In the genomic region with DNA sequence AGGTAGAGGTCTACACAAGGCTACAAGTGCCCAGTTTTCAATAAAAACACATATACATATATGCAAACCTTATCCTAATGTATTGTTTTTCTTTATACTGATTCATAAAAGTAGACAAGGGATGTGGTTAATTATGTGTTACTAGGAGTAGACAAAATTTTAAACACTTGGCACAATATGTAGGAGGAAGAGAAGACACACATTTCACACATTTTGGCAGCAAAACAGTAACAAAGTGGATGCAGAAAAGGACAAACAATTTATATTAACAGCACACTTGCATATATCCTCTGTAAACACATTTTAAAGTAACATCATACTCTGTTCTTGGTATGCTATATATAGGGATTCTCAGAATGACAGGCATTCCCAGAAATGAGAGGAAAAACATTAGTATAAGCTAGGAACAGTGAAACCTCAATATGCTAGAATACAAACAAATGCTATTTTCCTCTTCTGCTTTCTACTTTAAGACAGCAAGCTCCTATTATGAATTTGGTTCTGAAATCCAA, we compare ENCODE assay signal across 25 cellular contexts.
DNase-seq lines count a peak whose midpoint lies in the region; ATAC-seq and TF ChIP-seq lines count a peak whose summit lies in the region.
"Had no signal": no experiment of that assay in that cellular context is flagged by ENCODE, and none has a peak within 500 bp of the region (broad histone marks: within the 10 kb centered on the region; RNA-seq: fewer than 3 reads in every experiment).

No MANE protein-coding gene starts in this region.

- TF ChIP-seq CTCF in body of pancreas (IDR thresholded peaks at IDR 0.05), result no peak
- TF ChIP-seq CTCF in nephron (IDR thresholded peaks at IDR 0.05; ENCODE audit: unreplicated experiment in 3 of 3), result no peak

- H3K27ac Mint-ChIP-seq in activated CD4-positive, alpha-beta T cell treated with anti-CD3 and anti-CD28 coated beads, Interleukin-2, amount 10 ng/mL, durations not matched to agents 7 days and 5 days, result peak overlapping the region; percentile 64
- H3K27ac Mint-ChIP-seq in T-cell, result peak overlapping the region; percentile 75 to 82
- H3K27ac Mint-ChIP-seq in nephron, result peak overlapping the region; percentile 22 to 69 (median 58)
- H3K27ac Mint-ChIP-seq: stimulated activated memory B cell treated with anti-CD40 and anti-IgM and Interleukin-4, amounts not matched to agents 10 μg/mL and 1 μg/mL and 100 μg/mL, for 72 hours had no signal

- no peaks in the 10 kb centered on the region for H3K9me3 ChIP-seq in body of pancreas
- H3K9me3 ChIP-seq: adrenal gland, BLaER1, sigmoid colon, thyroid gland had no signal

- CTCF ChIA-PET in activated CD4-positive, alpha-beta T cell treated with anti-CD3 and anti-CD28 coated beads, Interleukin-2, amount 10 ng/mL, durations not matched to agents 7 days and 5 days (lab: Charles Lee), result interaction anchor here (0.7 kb wide), 1 partner anchor 18 kb away, joined by 3 read pairs; no protein-coding TSS in a partner anchor
- CTCF ChIA-PET in T-cell (lab: Charles Lee), result interaction anchor here in 1 of 2 donors (0.9 kb wide), 1 partner anchor 62 kb away, joined by 3 read pairs; no protein-coding TSS in a partner anchor

- H3K27ac ChIP-seq in body of pancreas, result peak overlapping the region; percentile 27 to 67 (median 56)
- H3K27ac ChIP-seq: adrenal gland, BLaER1, epithelial cell of prostate, parathyroid adenoma, sigmoid colon, thyroid gland had no signal

- intact Hi-C loops in body of pancreas (cut with DNase I), result no loop called here

- no peak for TF ChIP-seq POLR2A in body of pancreas (IDR thresholded peaks at IDR 0.05)

- H3K27me3 Mint-ChIP-seq in activated CD4-positive, alpha-beta T cell treated with anti-CD3 and anti-CD28 coated beads, Interleukin-2, amount 10 ng/mL, durations not matched to agents 7 days and 5 days, result no peaks in the 10 kb centered on the region
- H3K27me3 Mint-ChIP-seq in T-cell, result no peaks in the 10 kb centered on the region
- no peaks in the 10 kb centered on the region for H3K27me3 Mint-ChIP-seq in nephron (ENCODE audit: low read depth)
- H3K27me3 Mint-ChIP-seq: stimulated activated memory B cell treated with anti-CD40 and anti-IgM and Interleukin-4, amounts not matched to agents 10 μg/mL and 1 μg/mL and 100 μg/mL, for 72 hours had no signal

- H3K36me3 Mint-ChIP-seq in activated CD4-positive, alpha-beta T cell treated with anti-CD3 and anti-CD28 coated beads, Interleukin-2, amount 10 ng/mL, durations not matched to agents 7 days and 5 days (ENCODE audit: low read depth), result peaks cover 65% of the 10 kb centered on the region
- H3K36me3 Mint-ChIP-seq in T-cell (peaks cover 18% of the 10 kb centered on the region), nephron (ENCODE audit: low read depth) (peaks cover 6% of the 10 kb centered on the region)
- H3K36me3 Mint-ChIP-seq: stimulated activated memory B cell treated with anti-CD40 and anti-IgM and Interleukin-4, amounts not matched to agents 10 μg/mL and 1 μg/mL and 100 μg/mL, for 72 hours had no signal

- no peaks in the 10 kb centered on the region for H3K27me3 ChIP-seq in body of pancreas
- H3K27me3 ChIP-seq: adrenal gland, BLaER1, sigmoid colon, thyroid gland had no signal

- H3K4me3 Mint-ChIP-seq in activated CD4-positive, alpha-beta T cell treated with anti-CD3 and anti-CD28 coated beads, Interleukin-2, amount 10 ng/mL, durations not matched to agents 7 days and 5 days, result peak overlapping the region; percentile 17
- H3K4me3 Mint-ChIP-seq in T-cell (peak overlapping the region in 1 of 3 donors; percentile 23), nephron (no peak overlapping the region)
- H3K4me3 Mint-ChIP-seq: stimulated activated memory B cell treated with anti-CD40 and anti-IgM and Interleukin-4, amounts not matched to agents 10 μg/mL and 1 μg/mL and 100 μg/mL, for 72 hours had no signal

- H3K4me3 ChIP-seq in body of pancreas, result no peak overlapping the region
- H3K4me3 ChIP-seq: adrenal gland, BLaER1, lung, sigmoid colon, thyroid gland had no signal

- peaks cover 60% of the 10 kb centered on the region for H3K4me1 ChIP-seq in body of pancreas
- H3K4me1 ChIP-seq: sigmoid colon had no signal

- ATAC-seq in T-cell (replicated peaks in 1 of 4) (peak; percentile 50 to 67 (median 62)), body of pancreas (no peak)
- ATAC-seq: HCT116; stimulated activated memory B cell treated with anti-CD40 and anti-IgM and Interleukin-4, amounts not matched to agents 10 μg/mL and 1 μg/mL and 100 μg/mL, for 72 hours had no signal

- peaks cover 51% of the 10 kb centered on the region for H3K4me1 Mint-ChIP-seq in activated CD4-positive, alpha-beta T cell treated with anti-CD3 and anti-CD28 coated beads, Interleukin-2, amount 10 ng/mL, durations not matched to agents 7 days and 5 days
- H3K4me1 Mint-ChIP-seq in T-cell (peaks cover 45 to 62% (median 59%) of the 10 kb centered on the region in 3 donors), nephron (peaks cover 17% of the 10 kb centered on the region)
- H3K4me1 Mint-ChIP-seq: stimulated activated memory B cell treated with anti-CD40 and anti-IgM and Interleukin-4, amounts not matched to agents 10 μg/mL and 1 μg/mL and 100 μg/mL, for 72 hours had no signal

- POLR2A ChIA-PET in activated CD4-positive, alpha-beta T cell treated with anti-CD3 and anti-CD28 coated beads, Interleukin-2, amount 10 ng/mL, durations not matched to agents 7 days and 5 days (lab: Charles Lee), result no interaction called here
- POLR2A ChIA-PET in T-cell (lab: Charles Lee), result interaction anchor here in 1 of 2 donors (0.7 kb wide), 1 partner anchor 39 kb away, joined by 3 read pairs; no protein-coding TSS in a partner anchor

- DNase-seq in activated CD4-positive, alpha-beta T cell treated with anti-CD3 and anti-CD28 coated beads, Interleukin-2, amount 10 ng/mL, durations not matched to agents 7 days and 5 days, result no peak
- DNase-seq in activated CD4-positive, alpha-beta T cell treated with anti-CD3 and anti-CD28 coated beads for 48 hours, result no peak
- DNase-seq in T-cell (no peak), body of pancreas (no peak), ureter (ENCODE audit: low spot score) (no peak), NCI-H1105 treated with DMSO at 0.1 percent for 48 hours (lab: John Stamatoyannopoulos, UW) (no peak), OCI-M2 (lab: John Stamatoyannopoulos, UW; ENCODE audit: unreplicated experiment) (no peak)
- DNase-seq: adrenal gland, dermis blood vessel endothelial cell, DMS 273 treated with DMSO at 0.1 percent for 48 hours, foreskin fibroblast, hypothalamus, islet precursor cell, NCI-H1048, NCI-H446, sigmoid colon, T1000, thyroid gland had no signal

- H3K36me3 ChIP-seq in body of pancreas (replicated peaks in 1 of 2; ENCODE audit: insufficient read depth in 1 of 2, low read depth in 2 of 2), result no peaks in the 10 kb centered on the region
- H3K36me3 ChIP-seq: adrenal gland, sigmoid colon, thyroid gland had no signal

- H3K9me3 Mint-ChIP-seq in activated CD4-positive, alpha-beta T cell treated with anti-CD3 and anti-CD28 coated beads, Interleukin-2, amount 10 ng/mL, durations not matched to agents 7 days and 5 days, result peaks cover 3% of the 10 kb centered on the region
- no peaks in the 10 kb centered on the region for H3K9me3 Mint-ChIP-seq in T-cell
- no peaks in the 10 kb centered on the region for H3K9me3 Mint-ChIP-seq in nephron
- H3K9me3 Mint-ChIP-seq: stimulated activated memory B cell treated with anti-CD40 and anti-IgM and Interleukin-4, amounts not matched to agents 10 μg/mL and 1 μg/mL and 100 μg/mL, for 72 hours had no signal
